ENCODE assay signal across 9 cellular contexts in the genomic region with DNA sequence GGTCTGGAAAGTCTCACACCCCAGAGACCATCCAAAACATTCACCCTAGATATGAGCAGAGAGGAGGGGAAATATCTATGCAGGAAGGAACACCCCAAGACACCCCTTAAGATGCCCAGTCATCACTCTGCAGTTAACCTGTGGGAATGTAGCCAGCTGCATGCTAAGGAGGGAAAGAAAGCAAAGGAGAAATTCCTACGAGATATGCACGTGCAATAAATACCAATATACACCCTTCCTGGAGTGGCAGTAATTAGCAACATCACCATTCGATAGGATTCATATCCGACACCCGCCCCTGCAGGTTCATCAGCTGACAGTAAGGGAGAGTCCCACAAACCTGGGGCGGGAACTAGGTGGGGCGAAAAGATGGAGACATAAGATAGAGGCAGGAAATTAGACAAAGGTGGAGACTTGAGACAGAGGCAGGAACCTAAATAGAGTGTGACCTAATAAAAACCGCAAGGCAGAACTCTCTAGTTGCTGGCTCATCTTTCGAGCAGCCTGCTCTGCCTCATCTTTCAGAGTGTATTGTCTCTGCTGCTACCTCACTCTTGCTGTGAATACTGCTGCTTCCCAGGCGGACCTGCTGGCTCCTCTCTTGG. TPM values are rescaled to one million over a fixed set of nuclear protein-coding genes. Genes with fewer than 3 reads are reported as not detected.
DNase-seq lines count a peak whose midpoint lies in the region; ATAC-seq, FAIRE-seq and TF ChIP-seq lines count a peak whose summit lies in the region.
"Had no signal": no experiment of that assay in that cellular context is flagged by ENCODE, and none has a peak within 500 bp of the region (broad histone marks: within the 10 kb centered on the region; RNA-seq: fewer than 3 reads in every experiment).

No MANE protein-coding gene starts in this region.

- no peaks in the 10 kb centered on the region for H3K36me3 Mint-ChIP-seq in activated CD8-positive, alpha-beta T cell treated with anti-CD3 and anti-CD28 coated beads for 36 hours (ENCODE audit: low read depth)

- H3K9me3 ChIP-seq in BE2C (no peaks in the 10 kb centered on the region), esophagus squamous epithelium (no peaks in the 10 kb centered on the region)
- H3K9me3 ChIP-seq: BLaER1 had no signal

- CTCF ChIA-PET in activated CD8-positive, alpha-beta T cell treated with anti-CD3 and anti-CD28 coated beads for 36 hours (lab: Charles Lee) = interaction anchor here (1.1 to 1.4 kb wide), 2 partner anchors 9 to 82 kb away, joined by 4 read pairs; no protein-coding TSS in a partner anchor

- H3K27ac ChIP-seq in esophagus squamous epithelium = peak overlapping the region in 2 of 4 donors; percentile 25 to 49
- H3K27ac ChIP-seq: BLaER1 had no signal

- H3K4me1 ChIP-seq in BE2C = peaks cover 29% of the 10 kb centered on the region
- H3K4me1 ChIP-seq in esophagus squamous epithelium = peaks cover 18 to 53% (median 24%) of the 10 kb centered on the region in 3 donors

- H3K36me3 ChIP-seq in BE2C (no peaks in the 10 kb centered on the region), esophagus squamous epithelium (no peaks in the 10 kb centered on the region)
- H3K36me3 ChIP-seq: BLaER1 had no signal

- no peak for TF ChIP-seq CTCF in activated CD8-positive, alpha-beta T cell treated with anti-CD3 and anti-CD28 coated beads for 36 hours (IDR thresholded peaks at IDR 0.05)
- TF ChIP-seq CTCF in BE2C (IDR thresholded peaks at IDR 0.05; ENCODE audit: low read depth, low read length) (no peak), esophagus squamous epithelium (IDR thresholded peaks at IDR 0.05) (no peak)

- intact Hi-C loops in Right ventricle myocardium superior (cut with DNase I) (no loop called here), left ventricle myocardium superior (cut with micrococcal nuclease) (no loop called here), esophagus squamous epithelium (cut with DNase I) (no loop called here)
- intact Hi-C loops in activated CD8-positive, alpha-beta T cell treated with anti-CD3 and anti-CD28 coated beads for 36 hours (cut with micrococcal nuclease) = no loop called here

- ATAC-seq in Right ventricle myocardium superior (ENCODE audit: poor library complexity) = no peak
- no peak for ATAC-seq in left ventricle myocardium superior
- ATAC-seq in activated CD8-positive, alpha-beta T cell treated with anti-CD3 and anti-CD28 coated beads for 36 hours = peak; percentile 82

- no peaks in the 10 kb centered on the region for H3K4me1 Mint-ChIP-seq in activated CD8-positive, alpha-beta T cell treated with anti-CD3 and anti-CD28 coated beads for 36 hours (ENCODE audit: low read depth)

- no peak for TF ChIP-seq POLR2A in esophagus squamous epithelium (IDR thresholded peaks at IDR 0.05)

- POLR2A ChIA-PET in activated CD8-positive, alpha-beta T cell treated with anti-CD3 and anti-CD28 coated beads for 36 hours (lab: Charles Lee) = no interaction called here

- peak; percentile 97 for FAIRE-seq in urothelium cell line (lab: Jason Lieb, UNC)

- peak; percentile 32 for DNase-seq in Right ventricle myocardium superior
- no peak for DNase-seq in left ventricle myocardium superior
- DNase-seq in activated CD8-positive, alpha-beta T cell treated with anti-CD3 and anti-CD28 coated beads for 36 hours = peak; percentile 49
- DNase-seq in kidney glomerular epithelial cell (lab: John Stamatoyannopoulos, UW) = peak; percentile 84
- DNase-seq in urothelium cell line (ENCODE audit: low spot score) = peak; percentile 85
- DNase-seq in BE2C = no peak
- no peak for DNase-seq in NCI-H2029 (lab: John Stamatoyannopoulos, UW)
- no peak for DNase-seq in esophagus squamous epithelium (lab: John Stamatoyannopoulos, UW)

- no peak overlapping the region for H3K4me3 Mint-ChIP-seq in activated CD8-positive, alpha-beta T cell treated with anti-CD3 and anti-CD28 coated beads for 36 hours

- H3K4me3 ChIP-seq in BE2C (ENCODE audit: low read depth, low read length) = no peak overlapping the region
- no peak overlapping the region for H3K4me3 ChIP-seq in esophagus squamous epithelium
- H3K4me3 ChIP-seq: BLaER1 had no signal

- no peak overlapping the region for H3K27ac Mint-ChIP-seq in activated CD8-positive, alpha-beta T cell treated with anti-CD3 and anti-CD28 coated beads for 36 hours

- H3K27me3 ChIP-seq in BE2C (no peaks in the 10 kb centered on the region), esophagus squamous epithelium (peaks cover 0 to 2% (median 0%) of the 10 kb centered on the region in 4 donors)
- H3K27me3 ChIP-seq: BLaER1 had no signal

- 26 to 35% methylated on average over 6 to 8 of the region's 10 CpGs for WGBS in esophagus squamous epithelium, 2 donors

- no peaks in the 10 kb centered on the region for H3K9me3 Mint-ChIP-seq in activated CD8-positive, alpha-beta T cell treated with anti-CD3 and anti-CD28 coated beads for 36 hours

- H3K27me3 Mint-ChIP-seq in activated CD8-positive, alpha-beta T cell treated with anti-CD3 and anti-CD28 coated beads for 36 hours = peaks cover under 1% of the 10 kb centered on the region

RNA-seq across cellular contexts. Expression of gene PLEKHG3, which starts 51.5 kb away (rescaled TPM):
- 16.6 TPM for total RNA-seq in Right ventricle myocardium superior
- total RNA-seq in left ventricle myocardium superior = 22.0 TPM
- total RNA-seq in activated CD8-positive, alpha-beta T cell treated with anti-CD3 and anti-CD28 coated beads for 36 hours = 1 to 10 TPM; 2.7 to 2.8 TPM
- 54.2 TPM for polyA plus RNA-seq in BE2C (2012; ENCODE audit: insufficient read depth, insufficient read length, low read depth)
- 10 to 100 TPM; 44.6 to 87.8 (median 60.8) TPM for total RNA-seq in esophagus squamous epithelium

Comparison
In these comparisons a context has a peak if more than half of its experiments do, and no peak if none do; other contexts are left out.
1. DNase-seq: peak in Right ventricle myocardium superior (single experiment), activated CD8-positive, alpha-beta T cell treated with anti-CD3 and anti-CD28 coated beads for 36 hours (single experiment), kidney glomerular epithelial cell (single experiment) and urothelium cell line (single experiment); none in left ventricle myocardium superior (single experiment), BE2C (single experiment), NCI-H2029 (single experiment) and esophagus squamous epithelium (single experiment).